In genomic region chr17:40566027-40566426, GRCh38 we compare ENCODE assay signal across 19 cellular contexts. TPM values are rescaled to one million over a fixed set of nuclear protein-coding genes. Genes with fewer than 3 reads are reported as not detected.
DNase-seq lines count a peak whose midpoint lies in the region; ATAC-seq and TF ChIP-seq lines count a peak whose summit lies in the region.
"Had no signal": no experiment of that assay in that cellular context is flagged by ENCODE, and none has a peak within 500 bp of the region (broad histone marks: within the 10 kb centered on the region; RNA-seq: fewer than 3 reads in every experiment).

No MANE protein-coding gene starts in this region.

- no peak overlapping the region for H2AFZ ChIP-seq in SK-N-SH (ENCODE audit: low read depth)

- peak overlapping the region; percentile 88 to 91 (median 90) for H3K4me3 Mint-ChIP-seq in CD8-positive, alpha-beta memory T cell
- H3K4me3 Mint-ChIP-seq in activated CD4-positive, alpha-beta memory T cell treated with anti-CD3 and anti-CD28 coated beads, Interleukin-2, amount 10 ng/mL, durations not matched to agents 7 days and 5 days: peak overlapping the region; percentile 26

- peaks cover 67 to 80% (median 72%) of the 10 kb centered on the region in 3 donors for H3K4me1 Mint-ChIP-seq in CD8-positive, alpha-beta memory T cell
- peaks cover 53% of the 10 kb centered on the region for H3K4me1 Mint-ChIP-seq in activated CD4-positive, alpha-beta memory T cell treated with anti-CD3 and anti-CD28 coated beads, Interleukin-2, amount 10 ng/mL, durations not matched to agents 7 days and 5 days

- H3K4me3 ChIP-seq in BLaER1 (no peak overlapping the region), esophagus muscularis mucosa (no peak overlapping the region), SK-N-SH (ENCODE audit: low read depth in 2 of 2, low read length in 1 of 2) (no peak overlapping the region)
- H3K4me3 ChIP-seq in CD8-positive, alpha-beta memory T cell (ENCODE audit: low read length): peak overlapping the region; percentile 99
- H3K4me3 ChIP-seq: tibial nerve had no signal

- POLR2A ChIA-PET in CD8-positive, alpha-beta memory T cell (lab: Charles Lee): interaction anchor here (0.5 kb wide), 1 partner anchor 22 kb away, joined by 3 read pairs; no protein-coding TSS in a partner anchor
- POLR2A ChIA-PET in activated CD4-positive, alpha-beta memory T cell treated with anti-CD3 and anti-CD28 coated beads, Interleukin-2, amount 10 ng/mL, durations not matched to agents 7 days and 5 days (lab: Charles Lee): interaction anchor here (1.9 to 7.6 kb wide), 3 partner anchors 16 to 41 kb away, joined by 4 to 130 read pairs (median 7); no protein-coding TSS in a partner anchor
- POLR2A ChIA-PET in SK-N-SH (lab: Yijun Ruan, JAX): no interaction called here

- DNase-seq in CD8-positive, alpha-beta memory T cell: no peak
- no peak for DNase-seq in activated CD4-positive, alpha-beta memory T cell treated with anti-CD3 and anti-CD28 coated beads, Interleukin-2, amount 10 ng/mL, durations not matched to agents 7 days and 5 days
- peak; percentile 42 for DNase-seq in esophagus muscularis mucosa (ENCODE audit: extremely low spot score)
- DNase-seq in C1 segment of cervical spinal cord (lab: John Stamatoyannopoulos, UW): no peak
- no peak for DNase-seq in NCI-H2107 treated with DMSO at 0.1 percent for 48 hours (lab: John Stamatoyannopoulos, UW; ENCODE audit: unreplicated experiment)
- DNase-seq in SK-N-SH: no peak
- DNase-seq: amygdala, BE2C, cerebellar nuclear complex, DMS79, NCI-H1048, NCI-H526, PC-3 had no signal

- intact Hi-C loops in esophagus muscularis mucosa (cut with DNase I): no loop called here

- H3K9me3 Mint-ChIP-seq in CD8-positive, alpha-beta memory T cell: no peaks in the 10 kb centered on the region
- H3K9me3 Mint-ChIP-seq in activated CD4-positive, alpha-beta memory T cell treated with anti-CD3 and anti-CD28 coated beads, Interleukin-2, amount 10 ng/mL, durations not matched to agents 7 days and 5 days: peaks cover 13% of the 10 kb centered on the region

- no peaks in the 10 kb centered on the region for H3K79me2 ChIP-seq in SK-N-SH (ENCODE audit: insufficient read depth)

- no peaks in the 10 kb centered on the region for H3K36me3 ChIP-seq in BLaER1
- H3K36me3 ChIP-seq in CD8-positive, alpha-beta memory T cell (ENCODE audit: insufficient read depth, low read length): peaks cover 25% of the 10 kb centered on the region
- H3K36me3 ChIP-seq in esophagus muscularis mucosa: no peaks in the 10 kb centered on the region
- H3K36me3 ChIP-seq in SK-N-SH (replicated peaks in 1 of 2; ENCODE audit: control insufficient read depth in 1 of 2, insufficient read depth in 2 of 2, low read length in 1 of 2): no peaks in the 10 kb centered on the region
- H3K36me3 ChIP-seq: BE2C, tibial nerve had no signal

- H3K27me3 ChIP-seq in BLaER1 (no peaks in the 10 kb centered on the region), esophagus muscularis mucosa (peaks cover 0 to 20% (median 0%) of the 10 kb centered on the region in 4 donors), SK-N-SH (ENCODE audit: insufficient read depth) (peaks cover 16% of the 10 kb centered on the region; the same call in 1 of the 2 replicates)
- H3K27me3 ChIP-seq in CD8-positive, alpha-beta memory T cell (ENCODE audit: insufficient read depth, low read length, poor library complexity, severe bottlenecking): no peaks in the 10 kb centered on the region

- no peak overlapping the region for H3K27ac ChIP-seq in BLaER1
- H3K27ac ChIP-seq in CD8-positive, alpha-beta memory T cell (ENCODE audit: low read depth, low read length): peak overlapping the region; percentile 96
- H3K27ac ChIP-seq in esophagus muscularis mucosa (replicated peaks in 1 of 4): no peak overlapping the region
- H3K27ac ChIP-seq in SK-N-SH (ENCODE audit: low read depth in 2 of 2, low read length in 1 of 2): no peak overlapping the region

- no peak for TF ChIP-seq CTCF in esophagus muscularis mucosa (IDR thresholded peaks at IDR 0.05)
- TF ChIP-seq CTCF in SK-N-SH (IDR thresholded peaks at IDR 0.05): no peak

- H3K4me2 ChIP-seq in BLaER1: peak overlapping the region; percentile 31; the same call in 1 of the 2 replicates
- H3K4me2 ChIP-seq in SK-N-SH: no peak overlapping the region

- peaks cover 39% of the 10 kb centered on the region for H3K9me3 ChIP-seq in BLaER1
- H3K9me3 ChIP-seq in CD8-positive, alpha-beta memory T cell (ENCODE audit: low read length): no peaks in the 10 kb centered on the region
- H3K9me3 ChIP-seq in esophagus muscularis mucosa: no peaks in the 10 kb centered on the region
- H3K9me3 ChIP-seq in SK-N-SH: 0 out of 2 replicates have a peak, but pooled peaks cover 9% of the 10 kb centered on the region
- H3K9me3 ChIP-seq: BE2C had no signal

- peak overlapping the region; percentile 92 to 100 (median 98) for H3K27ac Mint-ChIP-seq in CD8-positive, alpha-beta memory T cell
- peak overlapping the region; percentile 5 for H3K27ac Mint-ChIP-seq in activated CD4-positive, alpha-beta memory T cell treated with anti-CD3 and anti-CD28 coated beads, Interleukin-2, amount 10 ng/mL, durations not matched to agents 7 days and 5 days

- no peak for TF ChIP-seq RAD21 in SK-N-SH (IDR thresholded peaks at IDR 0.05; ENCODE audit: low read length)

- 88% methylated on average over 1 of the region's 1 CpG for WGBS in esophagus muscularis mucosa
- WGBS in SK-N-SH (ENCODE audit: low lambda C conversion rate): 38% methylated on average over 1 of the region's 1 CpG

- H3K27me3 Mint-ChIP-seq in CD8-positive, alpha-beta memory T cell: peaks cover 0 to 8% of the 10 kb centered on the region in 2 donors
- peaks cover 55% of the 10 kb centered on the region for H3K27me3 Mint-ChIP-seq in activated CD4-positive, alpha-beta memory T cell treated with anti-CD3 and anti-CD28 coated beads, Interleukin-2, amount 10 ng/mL, durations not matched to agents 7 days and 5 days

- TF ChIP-seq EP300 in esophagus muscularis mucosa (IDR thresholded peaks at IDR 0.05): no peak
- TF ChIP-seq EP300 in SK-N-SH (IDR thresholded peaks at IDR 0.05; ENCODE audit: borderline replicate concordance in 1 of 2, low read depth in 1 of 2, low read length in 1 of 2): no peak

- peaks cover 3 to 42% (median 3%) of the 10 kb centered on the region in 3 donors for H3K36me3 Mint-ChIP-seq in CD8-positive, alpha-beta memory T cell
- peaks cover 37% of the 10 kb centered on the region for H3K36me3 Mint-ChIP-seq in activated CD4-positive, alpha-beta memory T cell treated with anti-CD3 and anti-CD28 coated beads, Interleukin-2, amount 10 ng/mL, durations not matched to agents 7 days and 5 days (ENCODE audit: low read depth)

- H3K9me2 ChIP-seq in SK-N-SH: no peaks in the 10 kb centered on the region

- H3K4me1 ChIP-seq in BLaER1 (peaks cover 55% of the 10 kb centered on the region), esophagus muscularis mucosa (no peaks in the 10 kb centered on the region), SK-N-SH (ENCODE audit: control insufficient read depth in 1 of 2, insufficient read depth in 2 of 2, low read depth in 1 of 2, low read length in 1 of 2) (no peaks in the 10 kb centered on the region)
- H3K4me1 ChIP-seq in CD8-positive, alpha-beta memory T cell (ENCODE audit: insufficient read depth, low read length): peaks cover 82% of the 10 kb centered on the region
- H3K4me1 ChIP-seq: BE2C, tibial nerve had no signal

- H3K9ac ChIP-seq in BLaER1 (no peak overlapping the region), SK-N-SH (no peak overlapping the region)

- no peak for TF ChIP-seq POLR2A in esophagus muscularis mucosa (IDR thresholded peaks at IDR 0.05; ENCODE audit: low read depth)

- no peak for ATAC-seq in GM18520 (IDR thresholded peaks at IDR 0.05; ENCODE audit: unreplicated experiment)
- ATAC-seq: PC-3 had no signal

- no peaks in the 10 kb centered on the region for H3F3A ChIP-seq in SK-N-SH (replicated peaks; ENCODE audit: insufficient read depth)

- H4K20me1 ChIP-seq in BLaER1: no peaks in the 10 kb centered on the region
- H4K20me1 ChIP-seq in SK-N-SH (ENCODE audit: insufficient read depth): no peaks in the 10 kb centered on the region

- CTCF ChIA-PET in CD8-positive, alpha-beta memory T cell (lab: Charles Lee): interaction anchor here (0.9 to 17.6 kb wide), 4 partner anchors 11 to 55 kb away, joined by 3 to 475 read pairs (median 24); no protein-coding TSS in a partner anchor
- CTCF ChIA-PET in activated CD4-positive, alpha-beta memory T cell treated with anti-CD3 and anti-CD28 coated beads, Interleukin-2, amount 10 ng/mL, durations not matched to agents 7 days and 5 days (lab: Charles Lee): no interaction called here
- CTCF ChIA-PET in SK-N-SH (lab: Yijun Ruan, JAX): interaction anchor here (1.0 to 1.4 kb wide), 2 partner anchors 33 to 90 kb away, joined by 3 to 5 read pairs; no protein-coding TSS in a partner anchor

TF ChIP-seq in SK-N-SH, 30 proteins besides CTCF, POLR2A, EP300 and RAD21:
- TF ChIP-seq ELF1 (IDR thresholded peaks at IDR 0.05): no peak
- TF ChIP-seq NRF1 (IDR thresholded peaks at IDR 0.05; ENCODE audit: low read depth, low read length): no peak
- TF ChIP-seq RFX5 (IDR thresholded peaks at IDR 0.05; ENCODE audit: low read length): no peak
- TF ChIP-seq USF1 (IDR thresholded peaks at IDR 0.05; ENCODE audit: borderline replicate concordance, low read depth): no peak
TF ChIP-seq in SK-N-SH: peak in this region for 0.

RNA-seq across cellular contexts. Expression of gene CCR7, which starts 0.8 kb away (rescaled TPM):
- 100 to 1,000 TPM; 152 to 154 TPM for total RNA-seq in CD8-positive, alpha-beta memory T cell
- 286 TPM for polyA plus RNA-seq in CD8-positive, alpha-beta memory T cell
- total RNA-seq in activated CD4-positive, alpha-beta memory T cell treated with anti-CD3 and anti-CD28 coated beads, Interleukin-2, amount 10 ng/mL, durations not matched to agents 7 days and 5 days: 10 to 100 TPM; 43.3 to 44.6 TPM
- total RNA-seq in esophagus muscularis mucosa: under 1 TPM in 1 of 4 donors, not detected in 3; 0.33 TPM
- polyA plus RNA-seq in SK-N-SH (2012; rRNA removed): not detected in 2 replicates
- polyA plus RNA-seq in SK-N-SH (2012; cell fraction: cytosol; rRNA removed): 0.03 and 0.05 TPM in 2 replicates
- 0.02 TPM in 1 of 2 replicates, not detected in the other for polyA plus RNA-seq in SK-N-SH (2012; cell fraction: nucleus; rRNA removed)
- total RNA-seq: fibroblast of villous mesenchyme, osteoblast, PC-3, SK-MEL-5 had no signal

Comparison
In these comparisons a context has a peak if more than half of its experiments do, and no peak if none do; other contexts are left out.
1. RNA of gene CCR7, which starts 0.8 kb away (total RNA-seq): 152 to 154 TPM in CD8-positive, alpha-beta memory T cell and 43.3 to 44.6 TPM in activated CD4-positive, alpha-beta memory T cell treated with anti-CD3 and anti-CD28 coated beads, Interleukin-2, amount 10 ng/mL, durations not matched to agents 7 days and 5 days; 0.33 TPM in esophagus muscularis mucosa; every median in the first group is over 10 times any median in the second.